ENCODE assay signal across 26 cellular contexts in the genomic region with DNA sequence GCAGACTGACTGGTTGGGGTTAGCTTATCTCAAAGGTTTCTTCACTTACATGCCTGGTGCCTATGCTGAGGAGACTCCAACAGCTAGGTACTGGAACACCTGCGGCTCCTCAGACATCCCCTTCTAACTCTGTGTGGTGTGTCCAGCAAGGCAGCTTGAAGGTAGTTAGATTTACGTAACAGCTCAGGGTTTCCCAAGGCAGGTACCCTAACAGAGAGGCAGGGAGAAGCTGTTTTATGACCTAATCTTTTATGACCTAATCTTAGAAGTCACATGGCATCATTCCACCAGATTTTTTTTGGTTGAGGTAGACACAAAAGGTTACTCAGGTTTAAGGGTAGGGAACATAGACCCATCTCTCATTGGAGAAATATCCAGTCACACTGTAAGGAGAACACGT.
"Had no signal": no experiment of that assay in that cellular context is flagged by ENCODE, and none has a peak within 500 bp of the region (broad histone marks: within the 10 kb centered on the region; RNA-seq: fewer than 3 reads in every experiment).

No MANE protein-coding gene starts in this region.

- H3K36me3 ChIP-seq: colonic mucosa, esophagus squamous epithelium, gastrocnemius medialis, heart right ventricle, left lung, lower lobe of right lung had no signal

- H3K27ac ChIP-seq: colonic mucosa, epithelial cell of prostate, esophagus squamous epithelium, gastrocnemius medialis, heart right ventricle, left lung, lower lobe of right lung had no signal

- H3K9me3 Mint-ChIP-seq: dendritic cell treated with granulocyte-macrophage colony-stimulating factor and Interleukin-4, amounts not matched to agents 40 ng/mL and 50 ng/mL, for 4 days had no signal

- ATAC-seq: esophagus mucosa, gastrocnemius medialis, heart right ventricle, left cardiac atrium, left lung, left ventricle myocardium superior, lower lobe of right lung, mucosa of descending colon had no signal

- FAIRE-seq: endometrium, islet of Langerhans, keratinocyte had no signal

- H3K36me3 Mint-ChIP-seq: mesothelial cell of epicardium had no signal

- DNase-seq: colonic mucosa; cortex of kidney; effector CD4-positive, alpha-beta T cell; effector memory CD4-positive, alpha-beta T cell; erythroblast; esophagus squamous epithelium; foreskin fibroblast; foreskin melanocyte; gastrocnemius medialis; glutamatergic neuron; head of caudate nucleus; heart right ventricle; hippocampal formation; left cardiac atrium; left lung; left ventricle myocardium superior; lower lobe of right lung; mesenchymal stem cell; mucosa of descending colon had no signal

- H3K27ac Mint-ChIP-seq: dendritic cell treated with granulocyte-macrophage colony-stimulating factor and Interleukin-4, amounts not matched to agents 40 ng/mL and 50 ng/mL, for 4 days; mesothelial cell of epicardium had no signal

- H3K27me3 ChIP-seq: colonic mucosa had no signal

- H3K4me1 ChIP-seq: colonic mucosa, lower lobe of right lung had no signal

- H3K4me3 ChIP-seq: colonic mucosa, esophagus squamous epithelium, gastrocnemius medialis, heart right ventricle, left lung, lower lobe of right lung, mucosa of descending colon had no signal

- H3K4me3 Mint-ChIP-seq: dendritic cell treated with granulocyte-macrophage colony-stimulating factor and Interleukin-4, amounts not matched to agents 40 ng/mL and 50 ng/mL, for 4 days; mesothelial cell of epicardium had no signal

- H3K9me3 ChIP-seq: colonic mucosa, esophagus squamous epithelium, gastrocnemius medialis, heart right ventricle, left lung, lower lobe of right lung, mucosa of descending colon had no signal
